14 cellular contexts compared by ENCODE assay signal in the genomic region with DNA sequence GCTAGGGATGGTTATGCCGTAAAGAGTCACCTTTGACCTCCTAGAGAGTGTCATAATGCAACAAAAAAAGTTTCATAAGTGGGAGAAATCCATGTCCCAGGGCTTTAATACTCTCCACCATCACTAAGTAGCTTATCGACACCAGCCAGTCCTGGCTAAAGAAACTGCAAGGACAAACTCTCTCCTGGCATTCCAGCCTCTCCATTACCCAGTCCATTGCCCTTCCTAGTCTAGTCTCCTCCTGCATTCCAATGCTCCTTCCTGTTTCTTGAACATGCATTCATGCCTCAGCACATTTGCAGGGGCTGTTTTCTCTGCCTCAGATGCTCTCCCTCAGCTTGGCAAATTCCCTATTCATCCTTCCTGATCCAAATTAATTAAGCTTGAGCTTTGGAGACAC.
A peak's percentile ranks its signal among the peaks of the same experiment; 100 is the strongest.
DNase-seq lines count a peak whose midpoint lies in the region; ATAC-seq and TF ChIP-seq lines count a peak whose summit lies in the region.
"Had no signal": no experiment of that assay in that cellular context is flagged by ENCODE, and none has a peak within 500 bp of the region (broad histone marks: within the 10 kb centered on the region; RNA-seq: fewer than 3 reads in every experiment).

No MANE protein-coding gene starts in this region.

- H3K4me3 ChIP-seq in adipocyte (ENCODE audit: low read length) = no peak overlapping the region
- no peak overlapping the region for H3K4me3 ChIP-seq in parathyroid adenoma (ENCODE audit: low read depth, low read length)
- H3K4me3 ChIP-seq in CD8-positive, alpha-beta T cell (ENCODE audit: low read depth, low read length) = no peak overlapping the region
- H3K4me3 ChIP-seq: skin epidermis had no signal

- DNase-seq in EL (peak; percentile 65), adipocyte (ENCODE audit: low read depth) (no peak), hepatic stellate cell (ENCODE audit: low spot score) (peak; percentile 31), NCI-H2171 (lab: John Stamatoyannopoulos, UW) (no peak)
- no peak for DNase-seq in stimulated activated naive CD4-positive, alpha-beta T cell (lab: John Stamatoyannopoulos, UW)
- DNase-seq in CD8-positive, alpha-beta T cell = no peak
- DNase-seq: DND-41, midbrain, RPMI8226 had no signal

- no peaks in the 10 kb centered on the region for H3K27me3 Mint-ChIP-seq in CD8-positive, alpha-beta T cell (ENCODE audit: low read depth)
- H3K27me3 Mint-ChIP-seq: dendritic cell treated with granulocyte-macrophage colony-stimulating factor and Interleukin-4, amounts not matched to agents 40 ng/mL and 50 ng/mL, for 4 days had no signal

- H3K36me3 ChIP-seq in adipocyte (ENCODE audit: control insufficient read depth, insufficient read depth, low read length, severe bottlenecking) (no peaks in the 10 kb centered on the region), parathyroid adenoma (ENCODE audit: control insufficient read depth, insufficient read depth, low read length) (no peaks in the 10 kb centered on the region)
- no peaks in the 10 kb centered on the region for H3K36me3 ChIP-seq in CD8-positive, alpha-beta T cell (ENCODE audit: insufficient read depth, low read length)

- no peak overlapping the region for H3K27ac Mint-ChIP-seq in CD8-positive, alpha-beta T cell
- H3K27ac Mint-ChIP-seq: activated naive CD8-positive, alpha-beta T cell; dendritic cell treated with granulocyte-macrophage colony-stimulating factor and Interleukin-4, amounts not matched to agents 40 ng/mL and 50 ng/mL, for 4 days had no signal

- H3K4me1 ChIP-seq in adipocyte (ENCODE audit: control insufficient read depth, insufficient read depth, low read length) (peaks cover 30% of the 10 kb centered on the region), parathyroid adenoma (peaks cover 12% of the 10 kb centered on the region)
- H3K4me1 ChIP-seq in CD8-positive, alpha-beta T cell (ENCODE audit: insufficient read depth, low read length) = no peaks in the 10 kb centered on the region

- TF ChIP-seq CTCF in parathyroid adenoma (IDR thresholded peaks at IDR 0.05) = no peak
- no peak for TF ChIP-seq CTCF in CD8-positive, alpha-beta T cell (IDR thresholded peaks at IDR 0.05)

- H3K9ac ChIP-seq in adipocyte (ENCODE audit: low read length) (peak overlapping the region; percentile 10), parathyroid adenoma (peak overlapping the region; percentile 28)

- POLR2A ChIA-PET in CD8-positive, alpha-beta T cell (lab: Charles Lee) = no interaction called here

- H2AFZ ChIP-seq in parathyroid adenoma = peak overlapping the region; percentile 38

- peak overlapping the region; percentile 60 for H3K4me2 ChIP-seq in parathyroid adenoma (ENCODE audit: low read length)

- H3K27me3 ChIP-seq in adipocyte (replicated peaks; ENCODE audit: control insufficient read depth, insufficient read depth, low read length) (no peaks in the 10 kb centered on the region), parathyroid adenoma (ENCODE audit: control insufficient read depth, insufficient read depth, low read length) (no peaks in the 10 kb centered on the region)
- no peaks in the 10 kb centered on the region for H3K27me3 ChIP-seq in CD8-positive, alpha-beta T cell (ENCODE audit: insufficient read depth, low read length)

- intact Hi-C loops in CD8-positive, alpha-beta T cell (cut with DNase I, micrococcal nuclease) = no loop called here

- H3K9me3 ChIP-seq in adipocyte (ENCODE audit: control insufficient read depth, low read length) = no peaks in the 10 kb centered on the region
- H3K9me3 ChIP-seq in parathyroid adenoma (ENCODE audit: control insufficient read depth, low read length) = no peaks in the 10 kb centered on the region
- no peaks in the 10 kb centered on the region for H3K9me3 ChIP-seq in CD8-positive, alpha-beta T cell (ENCODE audit: low read length)

- H3K36me3 Mint-ChIP-seq in CD8-positive, alpha-beta T cell = no peaks in the 10 kb centered on the region
- H3K36me3 Mint-ChIP-seq: activated naive CD8-positive, alpha-beta T cell had no signal

- H3K27ac ChIP-seq in parathyroid adenoma = peak overlapping the region; percentile 96
- no peak overlapping the region for H3K27ac ChIP-seq in CD8-positive, alpha-beta T cell (ENCODE audit: low read depth, low read length)

- ATAC-seq in CD8-positive, alpha-beta T cell = no peak
- ATAC-seq in HG03196 (IDR thresholded peaks at IDR 0.05; ENCODE audit: unreplicated experiment) = no peak

- H3K9me3 Mint-ChIP-seq in CD8-positive, alpha-beta T cell = peaks cover 9% of the 10 kb centered on the region

- no peaks in the 10 kb centered on the region for H3K4me1 Mint-ChIP-seq in CD8-positive, alpha-beta T cell (ENCODE audit: low read depth)

- CTCF ChIA-PET in CD8-positive, alpha-beta T cell (lab: Charles Lee) = no interaction called here

- no peak overlapping the region for H3K4me3 Mint-ChIP-seq in CD8-positive, alpha-beta T cell
- H3K4me3 Mint-ChIP-seq: activated naive CD8-positive, alpha-beta T cell; dendritic cell treated with granulocyte-macrophage colony-stimulating factor and Interleukin-4, amounts not matched to agents 40 ng/mL and 50 ng/mL, for 4 days had no signal

- no peaks in the 10 kb centered on the region for H3K79me2 ChIP-seq in parathyroid adenoma

Comparison
In these comparisons a context has a peak if more than half of its experiments do, and no peak if none do; other contexts are left out.
1. DNase-seq: peak in EL (single experiment) and hepatic stellate cell (single experiment); none in adipocyte (single experiment), stimulated activated naive CD4-positive, alpha-beta T cell (0 of 6), CD8-positive, alpha-beta T cell (0 of 7) and NCI-H2171 (single experiment).